ENCODE assay signal across 8 cellular contexts in genomic region chrX:154380787-154381186, GRCh38. TPM values are rescaled to one million over a fixed set of nuclear protein-coding genes. Genes with fewer than 3 reads are reported as not detected.
DNase-seq lines count a peak whose midpoint lies in the region; FAIRE-seq and TF ChIP-seq lines count a peak whose summit lies in the region.

No MANE protein-coding gene starts in this region.

- H2AFZ ChIP-seq in Karpas-422 (ENCODE audit: low read length) = no peak overlapping the region

- H3K27me3 Mint-ChIP-seq in neural crest cell (ENCODE audit: low read depth) = no peaks in the 10 kb centered on the region

- in situ Hi-C loops in KBM-7 (cut with MboI; ENCODE audit: low pct_unique_long_range_greater_than_20kb, low sequenced_read_pairs) = no loop called here

- H4K20me1 ChIP-seq in BLaER1 treated with 17β-estradiol and CSF1 and Interleukin-3, amounts not matched to agents 10 nM and 100 nM = peaks cover 0 to 27% (median 11%) of the 10 kb centered on the region in 11 experiments; a peak in 9 of 22 replicates
- H4K20me1 ChIP-seq in Karpas-422 (ENCODE audit: insufficient read depth, low read depth, low read length) = no peaks in the 10 kb centered on the region

- H3K27ac ChIP-seq in BLaER1 treated with 17β-estradiol and CSF1 and Interleukin-3, amounts not matched to agents 10 nM and 100 nM = peak overlapping the region in 4 of 11 experiments; percentile 94 to 97 (median 95); a peak in 2 of 22 replicates
- H3K27ac ChIP-seq in Karpas-422 (ENCODE audit: low read length) (no peak overlapping the region), dorsolateral prefrontal cortex (peak overlapping the region in 40 of 59 donors; percentile 11 to 99 (median 96))

- intact Hi-C loops in dorsolateral prefrontal cortex (cut with DNase I) = no loop called here

- TF ChIP-seq CTCF in dorsolateral prefrontal cortex (IDR thresholded peaks at IDR 0.05 in 54 of 56, conservative IDR thresholded peaks at IDR 0.05 in 2 of 56; ENCODE audit: low read depth in 1 of 56, partially characterized antibody in 56 of 56) (no peak), neural crest cell (conservative IDR thresholded peaks at IDR 0.05) (no peak)

- peaks cover 27 to 32% (median 30%) of the 10 kb centered on the region in 10 experiments for H3K4me1 ChIP-seq in BLaER1 treated with 17β-estradiol and CSF1 and Interleukin-3, amounts not matched to agents 10 nM and 100 nM
- peaks cover 24% of the 10 kb centered on the region for H3K4me1 ChIP-seq in Karpas-422 (ENCODE audit: low read length)

- H3K27ac Mint-ChIP-seq in neural crest cell (ENCODE audit: unreplicated experiment) = peak overlapping the region; percentile 94

- H3K4me2 ChIP-seq in BLaER1 treated with 17β-estradiol and CSF1 and Interleukin-3, amounts not matched to agents 10 nM and 100 nM = peak overlapping the region; percentile 88 to 92 (median 89)
- peak overlapping the region; percentile 80 for H3K4me2 ChIP-seq in Karpas-422 (ENCODE audit: low read depth, low read length, poor library complexity, severe bottlenecking)

- peaks cover 0 to 11% (median 0%) of the 10 kb centered on the region in 11 experiments; a peak in 6 of 22 replicates for H3K27me3 ChIP-seq in BLaER1 treated with 17β-estradiol and CSF1 and Interleukin-3, amounts not matched to agents 10 nM and 100 nM
- H3K27me3 ChIP-seq in Karpas-422 (ENCODE audit: low read length) (no peaks in the 10 kb centered on the region), dorsolateral prefrontal cortex (peaks cover 0 to 34% (median 5%) of the 10 kb centered on the region in 45 donors)

- peaks cover 11% of the 10 kb centered on the region for H3K79me2 ChIP-seq in Karpas-422 (ENCODE audit: low read length)

- peak overlapping the region; percentile 77 to 90 (median 82); a peak in 17 of 20 replicates for H3K4me3 ChIP-seq in BLaER1 treated with 17β-estradiol and CSF1 and Interleukin-3, amounts not matched to agents 10 nM and 100 nM
- peak overlapping the region; percentile 85; the same call in 1 of the 2 replicates for H3K4me3 ChIP-seq in Karpas-422 (ENCODE audit: low read length)
- peak overlapping the region in 37 of 59 donors; percentile 34 to 87 (median 80) for H3K4me3 ChIP-seq in dorsolateral prefrontal cortex

- no peaks in the 10 kb centered on the region for H3K9me2 ChIP-seq in Karpas-422 (replicated peaks; ENCODE audit: insufficient read depth, low read length)

- no peak for DNase-seq in Karpas-422
- DNase-seq in dorsolateral prefrontal cortex = no peak
- DNase-seq in neural crest cell (ENCODE audit: low read depth, low spot score) = no peak
- DNase-seq in H54 (ENCODE audit: insufficient read length, low spot score) = no peak
- DNase-seq in KBM-7 = no peak
- no peak for DNase-seq in NCI-H146 treated with DMSO at 0.1 percent for 48 hours (lab: John Stamatoyannopoulos, UW; ENCODE audit: unreplicated experiment)
- no peak for DNase-seq in NCI-H1105 (lab: John Stamatoyannopoulos, UW)

- H3K4me3 Mint-ChIP-seq in neural crest cell = peak overlapping the region; percentile 93

- H3K36me3 Mint-ChIP-seq in neural crest cell (ENCODE audit: low read depth) = peaks cover 4% of the 10 kb centered on the region

- H3K4me1 Mint-ChIP-seq in neural crest cell = peaks cover 16% of the 10 kb centered on the region

- no peaks in the 10 kb centered on the region for H3K9me3 Mint-ChIP-seq in neural crest cell

- no peak for TF ChIP-seq POLR2A in H54 (IDR thresholded peaks at IDR 0.05; ENCODE audit: low read depth, low read length)

- no peak for FAIRE-seq in H54 (lab: Jason Lieb, UNC)

- peak overlapping the region; percentile 95 to 99 (median 97); a peak in 20 of 22 replicates for H3K9ac ChIP-seq in BLaER1 treated with 17β-estradiol and CSF1 and Interleukin-3, amounts not matched to agents 10 nM and 100 nM
- peak overlapping the region; percentile 95 for H3K9ac ChIP-seq in Karpas-422 (ENCODE audit: low read length)

- H3K9me3 ChIP-seq in BLaER1 treated with 17β-estradiol and CSF1 and Interleukin-3, amounts not matched to agents 10 nM and 100 nM (replicated peaks in 1 of 11) = peaks cover 26 to 54% (median 44%) of the 10 kb centered on the region in 11 experiments
- no peaks in the 10 kb centered on the region for H3K9me3 ChIP-seq in Karpas-422 (ENCODE audit: low read length)

- peaks cover 0 to 9% (median 0%) of the 10 kb centered on the region in 11 experiments; a peak in 4 of 22 replicates for H3K36me3 ChIP-seq in BLaER1 treated with 17β-estradiol and CSF1 and Interleukin-3, amounts not matched to agents 10 nM and 100 nM
- H3K36me3 ChIP-seq in Karpas-422 (ENCODE audit: insufficient read depth, low read length) = no peaks in the 10 kb centered on the region

RNA-seq across cellular contexts. Expression of gene EMD, which starts 1.7 kb away (rescaled TPM):
- total RNA-seq in Karpas-422 (2014; rRNA removed; shearing (Covaris generic); ENCODE audit: low replicate concordance) = 19.5 and 20.7 TPM in 2 replicates
- total RNA-seq in dorsolateral prefrontal cortex (10 to 100 TPM; 21.9 to 72.7 (median 41.5) TPM), neural crest cell (54.3 and 56.8 TPM in 2 replicates)

RNA-seq across cellular contexts. Expression of gene FLNA, which starts 6.4 kb away (rescaled TPM):
- total RNA-seq in Karpas-422 (2014; rRNA removed; shearing (Covaris generic); ENCODE audit: low replicate concordance) = 46.3 and 89.6 TPM in 2 replicates
- total RNA-seq in dorsolateral prefrontal cortex (100 to 1,000 TPM in 68 of 120 experiments, 10 to 100 TPM in 52; 48.9 to 557 (median 107) TPM), neural crest cell (786 and 809 TPM in 2 replicates)

RNA-seq across cellular contexts. Expression of gene RPL10, which starts 17.4 kb away (rescaled TPM):
- 4,110 and 4,432 TPM in 2 replicates for total RNA-seq in Karpas-422 (2014; rRNA removed; shearing (Covaris generic); ENCODE audit: low replicate concordance)
- total RNA-seq in dorsolateral prefrontal cortex (1,000 to 10,000 TPM in 1 of 120 experiments, 100 to 1,000 TPM in 119; 412 to 1,036 (median 652) TPM), neural crest cell (2,853 and 2,857 TPM in 2 replicates)

RNA-seq across cellular contexts. Expression of gene DNASE1L1, which starts 28.3 kb away (rescaled TPM):
- 17.6 and 30.8 TPM in 2 replicates for total RNA-seq in Karpas-422 (2014; rRNA removed; shearing (Covaris generic); ENCODE audit: low replicate concordance)
- total RNA-seq in dorsolateral prefrontal cortex (10 to 100 TPM in 118 of 120 experiments, 1 to 10 TPM in 2; 8.0 to 29.0 (median 17.4) TPM), neural crest cell (9.3 and 11.5 TPM in 2 replicates)

RNA-seq across cellular contexts. Expression of gene TAFAZZIN, which starts 30.6 kb away (rescaled TPM):
- total RNA-seq in Karpas-422 (2014; rRNA removed; shearing (Covaris generic); ENCODE audit: low replicate concordance) = 22.1 and 39.0 TPM in 2 replicates
- total RNA-seq in dorsolateral prefrontal cortex (100 to 1,000 TPM in 4 of 120 experiments, 10 to 100 TPM in 116; 35.6 to 127 (median 62.3) TPM), neural crest cell (45.7 and 47.1 TPM in 2 replicates)
